In genomic region chr10:106226831-106227230, GRCh38 we compare ENCODE assay signal across 26 cellular contexts.
"Had no signal": no experiment of that assay in that cellular context is flagged by ENCODE, and none has a peak within 500 bp of the region (broad histone marks: within the 10 kb centered on the region; RNA-seq: fewer than 3 reads in every experiment).

No MANE protein-coding gene starts in this region.

- H3K27ac ChIP-seq: left ventricle myocardium inferior, lower lobe of right lung, parathyroid adenoma, stomach, thyroid gland had no signal

- H3K9me3 Mint-ChIP-seq: neural crest cell, type B pancreatic cell had no signal

- H3K36me3 Mint-ChIP-seq: immature natural killer cell; memory B cell; naive B cell; natural killer cell treated with Interleukin-12 subunit alpha and Interleukin-12 subunit beta and Interleukin-15 and Interleukin-18, amount 100 ng/mL, for 72 hours; type B pancreatic cell had no signal

- H2AFZ ChIP-seq: parathyroid adenoma had no signal

- H3K4me1 ChIP-seq: left ventricle myocardium inferior, lower lobe of right lung, parathyroid adenoma, stomach, thyroid gland had no signal

- H3K27me3 ChIP-seq: stomach, thyroid gland had no signal

- H3K4me3 ChIP-seq: left ventricle myocardium inferior, lower lobe of right lung, mucosa of descending colon, smooth muscle cell, stomach, thyroid gland had no signal

- H3K27ac Mint-ChIP-seq: effector memory CD8-positive, alpha-beta T cell; immature natural killer cell; memory B cell; naive B cell; natural killer cell treated with Interleukin-12 subunit alpha and Interleukin-12 subunit beta and Interleukin-15 and Interleukin-18, amount 100 ng/mL, for 72 hours; progenitor cell of endocrine pancreas; type B pancreatic cell had no signal

- H3K9me3 ChIP-seq: left ventricle myocardium inferior, lower lobe of right lung, mucosa of descending colon, stomach, thyroid gland had no signal

- H3K9ac ChIP-seq: parathyroid adenoma had no signal

- H3K4me2 ChIP-seq: smooth muscle cell had no signal

- H3K36me3 ChIP-seq: left ventricle myocardium inferior, lower lobe of right lung, stomach, thyroid gland had no signal

- H3K27me3 Mint-ChIP-seq: effector memory CD8-positive, alpha-beta T cell; memory B cell; naive B cell; natural killer cell treated with Interleukin-12 subunit alpha and Interleukin-12 subunit beta and Interleukin-15 and Interleukin-18, amount 100 ng/mL, for 72 hours; progenitor cell of endocrine pancreas; type B pancreatic cell had no signal

- DNase-seq: cortex of kidney; effector memory CD8-positive, alpha-beta T cell; hypothalamus; immature natural killer cell; islet precursor cell; kidney glomerular epithelial cell; left colon; left ventricle myocardium inferior; lower lobe of right lung; mucosa of descending colon; naive B cell; stimulated activated CD4-positive, alpha-beta T cell treated with anti-CD3 and anti-CD28 coated beads, Interleukin-12 subunit alpha, Interleukin-12 subunit beta, amount 100 ng/mL, for 4 hours; stimulated activated CD4-positive, alpha-beta T cell treated with anti-CD3 and anti-CD28 coated beads, Interleukin-1b, Interleukin-23, amount 100 ng/mL, for 48 hours; stimulated activated CD4-positive, alpha-beta T cell treated with anti-CD3 and anti-CD28 coated beads, Interleukin-4, amount 100 ng/mL, for 1 hour; stimulated activated CD8-positive, alpha-beta memory T cell treated with anti-CD3 and anti-CD28 coated beads, Interleukin-4, amount 100 ng/mL, for 48 hours; stimulated activated naive CD4-positive, alpha-beta T cell treated with Interleukin-2 at 50 U/mL for 16 hours; stomach; thyroid gland had no signal

- H3K4me1 Mint-ChIP-seq: immature natural killer cell, memory B cell, naive B cell had no signal

- ATAC-seq: effector memory CD8-positive, alpha-beta T cell; left colon; lower lobe of right lung; mucosa of descending colon; natural killer cell treated with Interleukin-12 subunit alpha and Interleukin-12 subunit beta and Interleukin-15 and Interleukin-18, amount 100 ng/mL, for 72 hours; sciatic nerve had no signal

- H3K4me3 Mint-ChIP-seq: effector memory CD8-positive, alpha-beta T cell; immature natural killer cell; memory B cell; naive B cell; natural killer cell treated with Interleukin-12 subunit alpha and Interleukin-12 subunit beta and Interleukin-15 and Interleukin-18, amount 100 ng/mL, for 72 hours; neural crest cell; type B pancreatic cell had no signal

- H3K79me2 ChIP-seq: parathyroid adenoma had no signal
